ENCODE assay signal across 8 cellular contexts in the genomic region with DNA sequence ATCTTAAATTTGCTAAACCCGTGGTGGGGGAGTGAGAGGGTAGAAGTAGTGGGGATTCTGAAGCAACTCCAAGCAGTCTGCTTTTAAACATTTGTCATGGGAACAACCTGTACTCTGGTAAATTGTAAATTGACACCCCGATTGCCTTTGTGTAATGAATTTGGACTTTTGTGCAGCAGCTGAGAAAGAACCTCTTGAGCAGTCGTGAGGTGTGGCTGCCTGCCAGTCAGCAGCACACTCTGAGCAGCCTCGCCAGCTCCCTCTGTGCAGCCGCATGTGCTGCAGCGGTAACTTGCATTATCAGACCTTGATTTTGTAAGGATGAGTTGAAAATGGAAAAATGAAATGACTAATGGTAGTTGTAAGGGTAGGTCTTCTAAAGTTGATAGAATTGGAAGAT.
DNase-seq lines count a peak whose midpoint lies in the region; ATAC-seq, FAIRE-seq and TF ChIP-seq lines count a peak whose summit lies in the region.

No MANE protein-coding gene starts in this region.

- H3K4me1 Mint-ChIP-seq in astrocyte (ENCODE audit: low read depth, unreplicated experiment), result peaks cover 18% of the 10 kb centered on the region

- TF ChIP-seq CTCF in astrocyte (IDR thresholded peaks at IDR 0.05; ENCODE audit: insufficient read depth, low read depth, low read length) (no peak), left lung (IDR thresholded peaks at IDR 0.05) (no peak), tibial artery (IDR thresholded peaks at IDR 0.05) (no peak)

- intact Hi-C loops in left lung (cut with DNase I), result no loop called here
- intact Hi-C loops in tibial artery (cut with DNase I; ENCODE audit: low total_unique reads), result no loop called here

- H3K36me3 Mint-ChIP-seq in astrocyte (ENCODE audit: low read depth, unreplicated experiment), result peaks cover 8% of the 10 kb centered on the region

- H3K27ac Mint-ChIP-seq in astrocyte (ENCODE audit: unreplicated experiment), result no peak overlapping the region

- no peak for FAIRE-seq in astrocyte (lab: Jason Lieb, UNC)

- no peak overlapping the region for H3K4me3 ChIP-seq in astrocyte (ENCODE audit: insufficient read depth, low read depth, low read length)
- H3K4me3 ChIP-seq in left lung, result no peak overlapping the region
- no peak overlapping the region for H3K4me3 ChIP-seq in tibial artery

- peak; percentile 78 for ATAC-seq in left lung
- ATAC-seq in GM18517 (IDR thresholded peaks at IDR 0.05; ENCODE audit: unreplicated experiment), result no peak

- no peak overlapping the region for H3K4me3 Mint-ChIP-seq in astrocyte (ENCODE audit: unreplicated experiment)

- H3K27me3 Mint-ChIP-seq in astrocyte (ENCODE audit: low read depth, unreplicated experiment), result no peaks in the 10 kb centered on the region

- H3K9me3 ChIP-seq in astrocyte (ENCODE audit: insufficient read depth, low read depth, low read length) (no peaks in the 10 kb centered on the region), left lung (no peaks in the 10 kb centered on the region), tibial artery (no peaks in the 10 kb centered on the region)

- peak overlapping the region; percentile 26 for H3K4me2 ChIP-seq in astrocyte (ENCODE audit: low read length)

- no peak overlapping the region for H2AFZ ChIP-seq in astrocyte (ENCODE audit: low read depth, low read length)

- no peak overlapping the region for H3K27ac ChIP-seq in astrocyte (ENCODE audit: low read depth, low read length)
- peak overlapping the region; percentile 2 to 77 for H3K27ac ChIP-seq in left lung
- no peak overlapping the region for H3K27ac ChIP-seq in tibial artery

- H3K79me2 ChIP-seq in astrocyte (ENCODE audit: insufficient read depth, low read length), result peaks cover 35% of the 10 kb centered on the region

- H4K20me1 ChIP-seq in astrocyte (ENCODE audit: insufficient read depth, low read length), result peaks cover 85% of the 10 kb centered on the region

- no peaks in the 10 kb centered on the region for H3K9me3 Mint-ChIP-seq in astrocyte (ENCODE audit: unreplicated experiment)

- no peak overlapping the region for H3K9ac ChIP-seq in astrocyte (ENCODE audit: low read length)

- DNase-seq in DMS79 treated with DMSO at 0.1 percent for 48 hours (lab: John Stamatoyannopoulos, UW), result peak; percentile 98
- DNase-seq in NCI-H446 (lab: John Stamatoyannopoulos, UW), result peak; percentile 48 to 85
- DNase-seq in astrocyte (ENCODE audit: low read depth), result peak; percentile 66
- peak; percentile 70 to 85 for DNase-seq in left lung
- DNase-seq in tibial artery, result peak; percentile 65 to 77
- no peak for DNase-seq in SKM-1 (lab: John Stamatoyannopoulos, UW; ENCODE audit: unreplicated experiment)
- no peak for DNase-seq in NOMO-1 treated with DMSO at 0.1 percent for 48 hours (lab: John Stamatoyannopoulos, UW; ENCODE audit: unreplicated experiment)

- H3K4me1 ChIP-seq in astrocyte (ENCODE audit: insufficient read depth, low read length) (peaks cover 10% of the 10 kb centered on the region), left lung (peaks cover 31 to 78% of the 10 kb centered on the region in 2 donors), tibial artery (peaks cover 0 to 55% (median 46%) of the 10 kb centered on the region in 4 donors)

- H3K36me3 ChIP-seq in astrocyte (ENCODE audit: insufficient read depth, low read length) (no peaks in the 10 kb centered on the region), left lung (peaks cover 0 to 2% of the 10 kb centered on the region in 2 donors), tibial artery (no peaks in the 10 kb centered on the region)

- H3K27me3 ChIP-seq in astrocyte (ENCODE audit: insufficient read depth, low read length), result no peaks in the 10 kb centered on the region
- H3K27me3 ChIP-seq in left lung, result no peaks in the 10 kb centered on the region
- H3K27me3 ChIP-seq in tibial artery, result no peaks in the 10 kb centered on the region

Comparison
In these comparisons a context has a peak if more than half of its experiments do, and no peak if none do; other contexts are left out.
1. DNase-seq: peak in DMS79 treated with DMSO at 0.1 percent for 48 hours (single experiment), NCI-H446 (2 of 2), astrocyte (single experiment), left lung (2 of 2) and tibial artery (2 of 2); none in SKM-1 (single experiment) and NOMO-1 treated with DMSO at 0.1 percent for 48 hours (single experiment).
2. H3K27ac ChIP-seq: peak in left lung (2 of 2); none in astrocyte (single experiment) and tibial artery (0 of 2).